In the genomic region with DNA sequence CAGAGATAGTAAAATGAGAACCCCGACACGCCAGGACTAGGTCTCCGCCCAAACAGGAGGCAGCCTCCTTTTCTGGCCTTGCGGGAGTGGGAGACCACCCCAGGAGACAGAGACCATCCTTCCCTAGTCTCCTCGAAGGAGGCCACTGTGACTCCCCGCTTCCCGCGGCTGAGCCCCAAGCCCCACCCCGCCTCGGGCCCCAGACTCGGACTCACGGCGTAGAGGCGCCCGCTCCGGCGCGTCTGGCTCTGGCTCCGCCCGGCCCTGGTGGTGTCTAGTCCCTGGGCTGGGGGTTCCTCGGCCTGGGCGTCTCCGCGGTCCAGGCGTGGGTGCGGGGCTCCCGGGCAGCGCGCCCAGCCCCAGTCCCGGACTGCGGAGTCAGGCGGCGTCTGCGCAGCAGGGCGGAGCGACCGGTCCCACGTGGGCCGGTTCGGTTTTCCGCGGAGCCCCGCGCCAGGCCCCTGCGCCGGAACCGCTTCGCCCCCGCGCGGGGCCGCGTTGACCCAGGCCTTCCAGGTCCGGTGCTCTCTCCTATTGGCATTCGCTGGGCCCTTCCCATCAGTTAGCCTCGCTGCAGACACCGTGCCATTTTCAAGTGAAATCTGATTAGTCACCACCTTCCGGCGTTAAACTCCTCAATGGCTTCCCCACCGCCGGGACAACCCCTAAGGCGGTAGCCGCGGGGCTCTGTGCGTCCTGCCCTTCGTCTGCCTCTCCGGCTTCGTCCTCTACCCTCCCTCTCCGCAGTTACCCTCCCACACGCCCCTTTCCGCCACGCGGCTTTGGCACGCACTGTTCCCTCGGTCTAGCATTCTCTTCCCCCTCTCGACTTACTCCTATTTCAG, we compare ENCODE assay signal across 8 cellular contexts. TPM values are rescaled to one million over a fixed set of nuclear protein-coding genes. Genes with fewer than 3 reads are reported as not detected.
DNase-seq lines count a peak whose midpoint lies in the region; ATAC-seq and TF ChIP-seq lines count a peak whose summit lies in the region.

Gene C1orf216, minus strand, starts transcription at position 393 of the 845 bp plus-strand sequence. CDS start 2,563 bp downstream, outside the sequence.

- peak within 1 kb of the TSS; percentile 86 for H3K4me3 Mint-ChIP-seq in activated T-helper 1 cell treated with anti-CD3 and anti-CD28 coated beads, Interleukin-12 subunit alpha, Interleukin-12 subunit beta, Interleukin-2, Interleukin-4 antibody, amounts not matched to agents 30 ng/mL and 10 ng/mL and 1 ng/mL, durations not matched to agents 14 hours and 24 hours and 36 hours
- H3K4me3 Mint-ChIP-seq in naive thymus-derived CD4-positive, alpha-beta T cell = peak within 1 kb of the TSS; percentile 89 to 97 (median 95)
- H3K4me3 Mint-ChIP-seq in stimulated activated naive B cell treated with anti-CD40 and anti-IgM and Interleukin-4, amounts not matched to agents 10 μg/mL and 1 μg/mL and 100 μg/mL, for 72 hours = peak within 1 kb of the TSS; percentile 89 to 93

- DNase-seq in NCI-H82 (lab: John Stamatoyannopoulos, UW) = peak; percentile 76
- DNase-seq in NCI-H82 treated with DMSO at 0.1 percent for 48 hours (lab: John Stamatoyannopoulos, UW; ENCODE audit: unreplicated experiment) = no peak
- DNase-seq in Peyer's patch = peak; percentile 39 to 69 (median 67)
- peak; percentile 63 for DNase-seq in activated T-helper 1 cell treated with anti-CD3 and anti-CD28 coated beads, Interleukin-12 subunit alpha, Interleukin-12 subunit beta, Interleukin-2, Interleukin-4 antibody, amounts not matched to agents 30 ng/mL and 10 ng/mL and 1 ng/mL, durations not matched to agents 14 hours and 24 hours and 36 hours (ENCODE audit: low spot score)
- peak; percentile 74 for DNase-seq in fibroblast of gingiva (ENCODE audit: low read depth)
- peak; percentile 27 to 83 (median 48) for DNase-seq in naive thymus-derived CD4-positive, alpha-beta T cell
- peak; percentile 68 for DNase-seq in stimulated activated naive B cell treated with anti-CD40 and anti-IgM and Interleukin-4, amounts not matched to agents 10 μg/mL and 1 μg/mL and 100 μg/mL, for 72 hours

- peaks cover 0 to 15% (median 0%) of the 10 kb centered on the region in 4 donors for H3K4me1 ChIP-seq in Peyer's patch
- peaks cover 15 to 35% of the 10 kb centered on the region in 2 donors for H3K4me1 ChIP-seq in naive thymus-derived CD4-positive, alpha-beta T cell (ENCODE audit: control insufficient read depth in 2 of 2, insufficient read depth in 2 of 2, low read length in 2 of 2)

- no peaks in the 10 kb centered on the region for H3K9me3 Mint-ChIP-seq in activated T-helper 1 cell treated with anti-CD3 and anti-CD28 coated beads, Interleukin-12 subunit alpha, Interleukin-12 subunit beta, Interleukin-2, Interleukin-4 antibody, amounts not matched to agents 30 ng/mL and 10 ng/mL and 1 ng/mL, durations not matched to agents 14 hours and 24 hours and 36 hours
- H3K9me3 Mint-ChIP-seq in naive thymus-derived CD4-positive, alpha-beta T cell = no peaks in the 10 kb centered on the region
- no peaks in the 10 kb centered on the region for H3K9me3 Mint-ChIP-seq in stimulated activated naive B cell treated with anti-CD40 and anti-IgM and Interleukin-4, amounts not matched to agents 10 μg/mL and 1 μg/mL and 100 μg/mL, for 72 hours

- POLR2A ChIA-PET in naive thymus-derived CD4-positive, alpha-beta T cell (lab: Charles Lee) = no interaction called here

- H3K27me3 ChIP-seq in Peyer's patch = no peaks in the 10 kb centered on the region
- H3K27me3 ChIP-seq in naive thymus-derived CD4-positive, alpha-beta T cell (ENCODE audit: control insufficient read depth in 2 of 2, insufficient read depth in 2 of 2, low read length in 2 of 2) = no peaks in the 10 kb centered on the region

- TF ChIP-seq POLR2A in Peyer's patch (IDR thresholded peaks at IDR 0.05) = no peak

- intact Hi-C loops in activated T-helper 1 cell treated with anti-CD3 and anti-CD28 coated beads, Interleukin-12 subunit alpha, Interleukin-12 subunit beta, Interleukin-2, Interleukin-4 antibody, amounts not matched to agents 30 ng/mL and 10 ng/mL and 1 ng/mL, durations not matched to agents 14 hours and 24 hours and 36 hours (cut with micrococcal nuclease) = loop anchor here (1.0 to 5.0 kb wide), 5 partner anchors 51 to 686 kb away; partner anchors contain the start of genes AGO3, CLSPN, SFPQ and ZMYM6
- intact Hi-C loops in naive thymus-derived CD4-positive, alpha-beta T cell (cut with micrococcal nuclease) = loop anchor here (1.0 to 10.0 kb wide), 6 partner anchors 50 to 524 kb away; partner anchors contain the start of genes CLSPN (in 1 of the 2), KIAA0319L (in 1 of the 2), NCDN (in 1 of the 2) and SFPQ (in 1 of the 2)

- peak within 1 kb of the TSS; percentile 73 to 87 (median 82) for H3K4me3 ChIP-seq in Peyer's patch
- H3K4me3 ChIP-seq in naive thymus-derived CD4-positive, alpha-beta T cell (ENCODE audit: low read length) = peak within 1 kb of the TSS; percentile 87

- CTCF ChIA-PET in naive thymus-derived CD4-positive, alpha-beta T cell (lab: Charles Lee) = interaction anchor here (1.5 to 4.9 kb wide), 3 partner anchors 8 to 152 kb away, joined by 3 to 53 read pairs (median 7); no protein-coding TSS in a partner anchor

- H3K27me3 Mint-ChIP-seq in activated T-helper 1 cell treated with anti-CD3 and anti-CD28 coated beads, Interleukin-12 subunit alpha, Interleukin-12 subunit beta, Interleukin-2, Interleukin-4 antibody, amounts not matched to agents 30 ng/mL and 10 ng/mL and 1 ng/mL, durations not matched to agents 14 hours and 24 hours and 36 hours (ENCODE audit: insufficient read depth) = no peaks in the 10 kb centered on the region
- no peaks in the 10 kb centered on the region for H3K27me3 Mint-ChIP-seq in naive thymus-derived CD4-positive, alpha-beta T cell
- H3K27me3 Mint-ChIP-seq in stimulated activated naive B cell treated with anti-CD40 and anti-IgM and Interleukin-4, amounts not matched to agents 10 μg/mL and 1 μg/mL and 100 μg/mL, for 72 hours = peaks cover 0 to 6% of the 10 kb centered on the region in 2 donors

- H3K9me3 ChIP-seq in Peyer's patch = no peaks in the 10 kb centered on the region
- no peaks in the 10 kb centered on the region for H3K9me3 ChIP-seq in naive thymus-derived CD4-positive, alpha-beta T cell (ENCODE audit: control insufficient read depth in 2 of 3, low read length in 3 of 3)

- H3K36me3 ChIP-seq in Peyer's patch = no peaks in the 10 kb centered on the region
- no peaks in the 10 kb centered on the region for H3K36me3 ChIP-seq in naive thymus-derived CD4-positive, alpha-beta T cell (ENCODE audit: control insufficient read depth in 2 of 3, insufficient read depth in 3 of 3, low read length in 3 of 3)

- H3K36me3 Mint-ChIP-seq in activated T-helper 1 cell treated with anti-CD3 and anti-CD28 coated beads, Interleukin-12 subunit alpha, Interleukin-12 subunit beta, Interleukin-2, Interleukin-4 antibody, amounts not matched to agents 30 ng/mL and 10 ng/mL and 1 ng/mL, durations not matched to agents 14 hours and 24 hours and 36 hours (ENCODE audit: low read depth) = peaks cover 25% of the 10 kb centered on the region
- H3K36me3 Mint-ChIP-seq in naive thymus-derived CD4-positive, alpha-beta T cell = peaks cover 0 to 7% (median 3%) of the 10 kb centered on the region in 5 donors
- H3K36me3 Mint-ChIP-seq in stimulated activated naive B cell treated with anti-CD40 and anti-IgM and Interleukin-4, amounts not matched to agents 10 μg/mL and 1 μg/mL and 100 μg/mL, for 72 hours = peaks cover 10 to 20% of the 10 kb centered on the region in 2 donors

- peak within 1 kb of the TSS; percentile 93 for H3K27ac Mint-ChIP-seq in activated T-helper 1 cell treated with anti-CD3 and anti-CD28 coated beads, Interleukin-12 subunit alpha, Interleukin-12 subunit beta, Interleukin-2, Interleukin-4 antibody, amounts not matched to agents 30 ng/mL and 10 ng/mL and 1 ng/mL, durations not matched to agents 14 hours and 24 hours and 36 hours
- H3K27ac Mint-ChIP-seq in naive thymus-derived CD4-positive, alpha-beta T cell = peak within 1 kb of the TSS; percentile 73 to 93 (median 88)
- peak within 1 kb of the TSS; percentile 97 for H3K27ac Mint-ChIP-seq in stimulated activated naive B cell treated with anti-CD40 and anti-IgM and Interleukin-4, amounts not matched to agents 10 μg/mL and 1 μg/mL and 100 μg/mL, for 72 hours

- no peak for TF ChIP-seq CTCF in Peyer's patch (IDR thresholded peaks at IDR 0.05)

- peak; percentile 50 for ATAC-seq in HG03159 (IDR thresholded peaks at IDR 0.05; ENCODE audit: unreplicated experiment)
- peak; percentile 80 for ATAC-seq in naive thymus-derived CD4-positive, alpha-beta T cell
- ATAC-seq in stimulated activated naive B cell treated with anti-CD40 and anti-IgM and Interleukin-4, amounts not matched to agents 10 μg/mL and 1 μg/mL and 100 μg/mL, for 72 hours (replicated peaks) = peak; percentile 80 to 82

- peak within 1 kb of the TSS; percentile 51 to 86 (median 76) for H3K27ac ChIP-seq in Peyer's patch
- H3K27ac ChIP-seq in naive thymus-derived CD4-positive, alpha-beta T cell (ENCODE audit: low read depth, low read length) = peak within 1 kb of the TSS; percentile 67

- peaks cover 37% of the 10 kb centered on the region for H3K4me1 Mint-ChIP-seq in activated T-helper 1 cell treated with anti-CD3 and anti-CD28 coated beads, Interleukin-12 subunit alpha, Interleukin-12 subunit beta, Interleukin-2, Interleukin-4 antibody, amounts not matched to agents 30 ng/mL and 10 ng/mL and 1 ng/mL, durations not matched to agents 14 hours and 24 hours and 36 hours (ENCODE audit: low read depth)
- peaks cover 26 to 34% (median 33%) of the 10 kb centered on the region in 7 donors for H3K4me1 Mint-ChIP-seq in naive thymus-derived CD4-positive, alpha-beta T cell
- peaks cover 28 to 43% of the 10 kb centered on the region in 2 donors for H3K4me1 Mint-ChIP-seq in stimulated activated naive B cell treated with anti-CD40 and anti-IgM and Interleukin-4, amounts not matched to agents 10 μg/mL and 1 μg/mL and 100 μg/mL, for 72 hours

RNA-seq across cellular contexts. Expression of gene C1orf216, which starts in this region (rescaled TPM):
- total RNA-seq in Peyer's patch = 1 to 10 TPM; 2.7 to 5.8 (median 3.4) TPM
- total RNA-seq in activated T-helper 1 cell treated with anti-CD3 and anti-CD28 coated beads, Interleukin-12 subunit alpha, Interleukin-12 subunit beta, Interleukin-2, Interleukin-4 antibody, amounts not matched to agents 30 ng/mL and 10 ng/mL and 1 ng/mL, durations not matched to agents 14 hours and 24 hours and 36 hours = 25.3 and 25.9 TPM in 2 replicates
- 10 to 100 TPM in 1 of 5 experiments, 1 to 10 TPM in 4; 3.2 to 15.2 (median 4.6) TPM for total RNA-seq in naive thymus-derived CD4-positive, alpha-beta T cell
- 1 to 10 TPM; 3.6 to 5.5 TPM for polyA plus RNA-seq in naive thymus-derived CD4-positive, alpha-beta T cell
